8 cellular contexts compared by ENCODE assay signal in genomic region chr12:51819851-51820720, GRCh38. TPM values are rescaled to one million over a fixed set of nuclear protein-coding genes. Genes with fewer than 3 reads are reported as not detected.
DNase-seq lines count a peak whose midpoint lies in the region; ATAC-seq and TF ChIP-seq lines count a peak whose summit lies in the region.

No MANE protein-coding gene starts in this region.

- no peaks in the 10 kb centered on the region for H3K36me3 ChIP-seq in PC-3 (ENCODE audit: low read depth, low read length)
- H3K36me3 ChIP-seq in neutrophil: no peaks in the 10 kb centered on the region

- DNase-seq in activated naive CD4-positive, alpha-beta T cell treated with anti-CD3 and anti-CD28 coated beads, Interleukin-2, amount 10 ng/mL, durations not matched to agents 7 days and 5 days: no peak
- no peak for DNase-seq in activated naive CD4-positive, alpha-beta T cell treated with anti-CD3 and anti-CD28 coated beads, Interleukin-2, amount 50 U/mL, for 16 hours
- DNase-seq in PC-3 (no peak), EL (no peak), NCI-H226 (no peak), activated gamma-delta T cell treated with Interleukin-2 at 50 U/mL for 16 hours (no peak)

- peaks cover 74% of the 10 kb centered on the region for H3K27me3 Mint-ChIP-seq in activated naive CD4-positive, alpha-beta T cell treated with anti-CD3 and anti-CD28 coated beads, Interleukin-2, amount 10 ng/mL, durations not matched to agents 7 days and 5 days

- peak overlapping the region; percentile 99 for H2AFZ ChIP-seq in PC-3 (ENCODE audit: low read length)

- peak; percentile 61 for TF ChIP-seq CTCF in PC-3 (conservative IDR thresholded peaks at IDR 0.05; ENCODE audit: low read depth, low read length)
- TF ChIP-seq CTCF in neutrophil (IDR thresholded peaks at IDR 0.05): no peak

- no peaks in the 10 kb centered on the region for H4K20me1 ChIP-seq in PC-3 (ENCODE audit: low read length)

- peak; percentile 54 for ATAC-seq in PC-3
- ATAC-seq in esophagus mucosa: peak; percentile 22

- peak overlapping the region; percentile 100 for H3K4me2 ChIP-seq in PC-3 (ENCODE audit: low read length)

- H3K9me2 ChIP-seq in PC-3 (replicated peaks; ENCODE audit: low read length): no peaks in the 10 kb centered on the region

- no peaks in the 10 kb centered on the region for H3F3A ChIP-seq in PC-3 (ENCODE audit: low read length, unreplicated experiment)

- intact Hi-C loops in PC-3 (cut with micrococcal nuclease): loop anchor here (2.0 to 10.0 kb wide), 4 partner anchors 138 to 555 kb away; partner anchors contain the start of gene SCN8A

- H3K27ac ChIP-seq in PC-3 (ENCODE audit: low read length) (peak overlapping the region; percentile 29), neutrophil (no peak overlapping the region)

- H3K27ac Mint-ChIP-seq in activated naive CD4-positive, alpha-beta T cell treated with anti-CD3 and anti-CD28 coated beads, Interleukin-2, amount 10 ng/mL, durations not matched to agents 7 days and 5 days: no peak overlapping the region

- H3K9ac ChIP-seq in PC-3 (ENCODE audit: low read length): peak overlapping the region; percentile 90

- POLR2A ChIA-PET in PC-3 (lab: Charles Lee; ENCODE audit: unreplicated experiment): interaction anchor here (0.6 to 1.1 kb wide), 4 partner anchors 12 to 549 kb away, joined by 3 to 10 read pairs (median 4); no protein-coding TSS in a partner anchor

- H3K4me1 Mint-ChIP-seq in activated naive CD4-positive, alpha-beta T cell treated with anti-CD3 and anti-CD28 coated beads, Interleukin-2, amount 10 ng/mL, durations not matched to agents 7 days and 5 days: peaks cover 8% of the 10 kb centered on the region

- H3K9me3 Mint-ChIP-seq in activated naive CD4-positive, alpha-beta T cell treated with anti-CD3 and anti-CD28 coated beads, Interleukin-2, amount 10 ng/mL, durations not matched to agents 7 days and 5 days: no peaks in the 10 kb centered on the region

- H3K4me3 ChIP-seq in PC-3 (ENCODE audit: low read length) (peak overlapping the region; percentile 88), neutrophil (ENCODE audit: low read depth in 1 of 2, low read length in 1 of 2) (peak overlapping the region; percentile 43 to 49)

- CTCF ChIA-PET in activated naive CD4-positive, alpha-beta T cell treated with anti-CD3 and anti-CD28 coated beads, Interleukin-2, amount 10 ng/mL, durations not matched to agents 7 days and 5 days (lab: Charles Lee): interaction anchor here (1.2 to 2.5 kb wide), 5 partner anchors 10 to 401 kb away, joined by 4 to 6 read pairs (median 4); no protein-coding TSS in a partner anchor
- CTCF ChIA-PET in PC-3 (lab: Charles Lee): interaction anchor here (0.5 to 2.0 kb wide), 3 partner anchors 11 to 449 kb away, joined by 3 to 4 read pairs (median 3); no protein-coding TSS in a partner anchor

- H3K4me1 ChIP-seq in PC-3 (ENCODE audit: insufficient read depth, low read length): peaks cover 19% of the 10 kb centered on the region; the same call in 1 of the 2 replicates
- peaks cover 15 to 20% of the 10 kb centered on the region in 2 experiments for H3K4me1 ChIP-seq in neutrophil (ENCODE audit: control insufficient read depth in 1 of 2, insufficient read depth in 1 of 2, low read depth in 1 of 2, low read length in 1 of 2)

- H3K36me3 Mint-ChIP-seq in activated naive CD4-positive, alpha-beta T cell treated with anti-CD3 and anti-CD28 coated beads, Interleukin-2, amount 10 ng/mL, durations not matched to agents 7 days and 5 days: no peaks in the 10 kb centered on the region

- H3K27me3 ChIP-seq in PC-3 (ENCODE audit: low read length) (no peaks in the 10 kb centered on the region), neutrophil (peaks cover 91% of the 10 kb centered on the region)

- H3K9me3 ChIP-seq in PC-3 (ENCODE audit: low read length): no peaks in the 10 kb centered on the region
- no peaks in the 10 kb centered on the region for H3K9me3 ChIP-seq in neutrophil

- peak overlapping the region; percentile 63 for H3K4me3 Mint-ChIP-seq in activated naive CD4-positive, alpha-beta T cell treated with anti-CD3 and anti-CD28 coated beads, Interleukin-2, amount 10 ng/mL, durations not matched to agents 7 days and 5 days

- BruUV-seq in PC-3 (replicated peaks; lab: Mats Ljungman, UMichigan): TSS peak; percentile 59

- H3K79me2 ChIP-seq in PC-3 (ENCODE audit: low read length): peaks cover 25% of the 10 kb centered on the region

RNA-seq across cellular contexts. Expression of gene FIGNL2, which starts 28.4 kb away (rescaled TPM):
- total RNA-seq in PC-3 (2014; rRNA removed): not detected in 2 replicates
- 0.16 TPM for total RNA-seq in esophagus mucosa
